Comparison of ENCODE assay signal across 22 cellular contexts in genomic region chr2:103823847-103824246, GRCh38.
A peak's percentile ranks its signal among the peaks of the same experiment; 100 is the strongest.
DNase-seq lines count a peak whose midpoint lies in the region; ATAC-seq and TF ChIP-seq lines count a peak whose summit lies in the region.
"Had no signal": no experiment of that assay in that cellular context is flagged by ENCODE, and none has a peak within 500 bp of the region (broad histone marks: within the 10 kb centered on the region; RNA-seq: fewer than 3 reads in every experiment).

No MANE protein-coding gene starts in this region.

- H3K27me3 ChIP-seq in RWPE2 (ENCODE audit: insufficient read depth, poor library complexity, severe bottlenecking) = no peaks in the 10 kb centered on the region
- H3K27me3 ChIP-seq: ascending aorta; BLaER1 treated with 17β-estradiol and CSF1 and Interleukin-3, amounts not matched to agents 10 nM and 100 nM; upper lobe of left lung had no signal

- ATAC-seq in RWPE2 (ENCODE audit: low read depth) (peak; percentile 70; the same call in 2 of the 3 replicates), mucosa of descending colon (peak; percentile 92), HG03432 (IDR thresholded peaks at IDR 0.05; ENCODE audit: unreplicated experiment) (no peak), SK-N-SH treated with all-trans-retinoic acid at 6 μM for 48 hours (no peak)
- ATAC-seq: activated CD8-positive, alpha-beta memory T cell treated with anti-CD3 and anti-CD28 coated beads, Interleukin-2, amount 10 ng/mL, durations not matched to agents 7 days and 5 days had no signal

- TF ChIP-seq CTCF in RWPE2 (IDR thresholded peaks at IDR 0.05; ENCODE audit: poor library complexity, severe bottlenecking) = no peak
- TF ChIP-seq CTCF in mucosa of descending colon (IDR thresholded peaks at IDR 0.05) = no peak

- peak overlapping the region; percentile 19 for H3K27ac ChIP-seq in RWPE2 (ENCODE audit: poor library complexity, severe bottlenecking)
- H3K27ac ChIP-seq: ascending aorta; BLaER1 treated with 17β-estradiol and CSF1 and Interleukin-3, amounts not matched to agents 10 nM and 100 nM; upper lobe of left lung had no signal

- DNase-seq in DMS79 treated with DMSO at 0.1 percent for 48 hours (lab: John Stamatoyannopoulos, UW) (peak; percentile 6), DMS79 (lab: John Stamatoyannopoulos, UW) (no peak), NCI-H2081 (lab: John Stamatoyannopoulos, UW) (peak; percentile 37 to 81), RWPE2 (ENCODE audit: low spot score) (no peak), mucosa of descending colon (peak in 1 of 3 donors; percentile 35), middle frontal gyrus (ENCODE audit: extremely low spot score, low spot score) (no peak)
- DNase-seq: 8988T; activated CD4-positive, CD25-positive, alpha-beta regulatory T cell treated with anti-CD3 and anti-CD28 coated beads, Interleukin-2, amount 50 U/mL, for 72 hours; activated CD8-positive, alpha-beta memory T cell treated with anti-CD3 and anti-CD28 coated beads, Interleukin-2, amount 10 ng/mL, durations not matched to agents 7 days and 5 days; activated gamma-delta T cell treated with Interleukin-2 at 50 U/mL for 16 hours; EL; foreskin melanocyte; nephron progenitor cell; NK-92 treated with Interleukin-12 subunit alpha and Interleukin-12 subunit beta, amount 100 ng/mL, for 24 hours; Right ventricle myocardium superior; stimulated activated naive CD4-positive, alpha-beta T cell; T-helper 9 cell; upper lobe of left lung had no signal

- H3K36me3 ChIP-seq in RWPE2 (ENCODE audit: low read depth) = no peaks in the 10 kb centered on the region
- no peaks in the 10 kb centered on the region for H3K36me3 ChIP-seq in mucosa of descending colon (ENCODE audit: low read depth)
- H3K36me3 ChIP-seq: ascending aorta; BLaER1 treated with 17β-estradiol and CSF1 and Interleukin-3, amounts not matched to agents 10 nM and 100 nM; upper lobe of left lung had no signal

- H3K9me3 ChIP-seq in RWPE2 (ENCODE audit: severe bottlenecking) (no peaks in the 10 kb centered on the region), mucosa of descending colon (no peaks in the 10 kb centered on the region)
- H3K9me3 ChIP-seq: ascending aorta; BLaER1 treated with 17β-estradiol and CSF1 and Interleukin-3, amounts not matched to agents 10 nM and 100 nM; upper lobe of left lung had no signal

- intact Hi-C loops in mucosa of descending colon (cut with DNase I, micrococcal nuclease) = no loop called here

- no peaks in the 10 kb centered on the region for H3K4me1 ChIP-seq in RWPE2 (ENCODE audit: insufficient read depth, poor library complexity, severe bottlenecking)
- no peaks in the 10 kb centered on the region for H3K4me1 ChIP-seq in mucosa of descending colon (ENCODE audit: low read depth)
- H3K4me1 ChIP-seq: ascending aorta; BLaER1 treated with 17β-estradiol and CSF1 and Interleukin-3, amounts not matched to agents 10 nM and 100 nM; upper lobe of left lung had no signal

- H3K4me3 ChIP-seq in RWPE2 (ENCODE audit: severe bottlenecking) (no peak overlapping the region), mucosa of descending colon (no peak overlapping the region)
- H3K4me3 ChIP-seq: ascending aorta; BLaER1 treated with 17β-estradiol and CSF1 and Interleukin-3, amounts not matched to agents 10 nM and 100 nM; upper lobe of left lung had no signal

TF ChIP-seq in SK-N-SH treated with all-trans-retinoic acid at 6 μM for 48 hours, 23 proteins besides CTCF, POLR2A, EP300 and RAD21:
- no peak for TF ChIP-seq RARB (CRISPR knock-in tag; IDR thresholded peaks at IDR 0.05)
- TF ChIP-seq ZNF8 (CRISPR knock-in tag; IDR thresholded peaks at IDR 0.05) = no peak
- TF ChIP-seq, protein P1, sequence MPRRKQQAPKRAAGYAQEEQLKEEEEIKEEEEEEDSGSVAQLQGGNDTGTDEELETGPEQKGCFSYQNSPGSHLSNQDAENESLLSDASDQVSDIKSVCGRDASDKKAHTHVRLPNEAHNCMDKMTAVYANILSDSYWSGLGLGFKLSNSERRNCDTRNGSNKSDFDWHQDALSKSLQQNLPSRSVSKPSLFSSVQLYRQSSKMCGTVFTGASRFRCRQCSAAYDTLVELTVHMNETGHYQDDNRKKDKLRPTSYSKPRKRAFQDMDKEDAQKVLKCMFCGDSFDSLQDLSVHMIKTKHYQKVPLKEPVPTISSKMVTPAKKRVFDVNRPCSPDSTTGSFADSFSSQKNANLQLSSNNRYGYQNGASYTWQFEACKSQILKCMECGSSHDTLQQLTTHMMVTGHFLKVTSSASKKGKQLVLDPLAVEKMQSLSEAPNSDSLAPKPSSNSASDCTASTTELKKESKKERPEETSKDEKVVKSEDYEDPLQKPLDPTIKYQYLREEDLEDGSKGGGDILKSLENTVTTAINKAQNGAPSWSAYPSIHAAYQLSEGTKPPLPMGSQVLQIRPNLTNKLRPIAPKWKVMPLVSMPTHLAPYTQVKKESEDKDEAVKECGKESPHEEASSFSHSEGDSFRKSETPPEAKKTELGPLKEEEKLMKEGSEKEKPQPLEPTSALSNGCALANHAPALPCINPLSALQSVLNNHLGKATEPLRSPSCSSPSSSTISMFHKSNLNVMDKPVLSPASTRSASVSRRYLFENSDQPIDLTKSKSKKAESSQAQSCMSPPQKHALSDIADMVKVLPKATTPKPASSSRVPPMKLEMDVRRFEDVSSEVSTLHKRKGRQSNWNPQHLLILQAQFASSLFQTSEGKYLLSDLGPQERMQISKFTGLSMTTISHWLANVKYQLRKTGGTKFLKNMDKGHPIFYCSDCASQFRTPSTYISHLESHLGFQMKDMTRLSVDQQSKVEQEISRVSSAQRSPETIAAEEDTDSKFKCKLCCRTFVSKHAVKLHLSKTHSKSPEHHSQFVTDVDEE (CRISPR knock-in tag; IDR thresholded peaks at IDR 0.05) = no peak
- TF ChIP-seq ZNF70 (CRISPR knock-in tag; IDR thresholded peaks at IDR 0.05) = no peak
- TF ChIP-seq ZC3H10 (CRISPR knock-in tag; IDR thresholded peaks at IDR 0.05) = no peak
- TF ChIP-seq ARNTL (CRISPR knock-in tag; IDR thresholded peaks at IDR 0.05; ENCODE audit: borderline replicate concordance, low read depth) = no peak
- no peak for TF ChIP-seq SNAI2 (CRISPR knock-in tag; IDR thresholded peaks at IDR 0.05)
- TF ChIP-seq, protein P2, sequence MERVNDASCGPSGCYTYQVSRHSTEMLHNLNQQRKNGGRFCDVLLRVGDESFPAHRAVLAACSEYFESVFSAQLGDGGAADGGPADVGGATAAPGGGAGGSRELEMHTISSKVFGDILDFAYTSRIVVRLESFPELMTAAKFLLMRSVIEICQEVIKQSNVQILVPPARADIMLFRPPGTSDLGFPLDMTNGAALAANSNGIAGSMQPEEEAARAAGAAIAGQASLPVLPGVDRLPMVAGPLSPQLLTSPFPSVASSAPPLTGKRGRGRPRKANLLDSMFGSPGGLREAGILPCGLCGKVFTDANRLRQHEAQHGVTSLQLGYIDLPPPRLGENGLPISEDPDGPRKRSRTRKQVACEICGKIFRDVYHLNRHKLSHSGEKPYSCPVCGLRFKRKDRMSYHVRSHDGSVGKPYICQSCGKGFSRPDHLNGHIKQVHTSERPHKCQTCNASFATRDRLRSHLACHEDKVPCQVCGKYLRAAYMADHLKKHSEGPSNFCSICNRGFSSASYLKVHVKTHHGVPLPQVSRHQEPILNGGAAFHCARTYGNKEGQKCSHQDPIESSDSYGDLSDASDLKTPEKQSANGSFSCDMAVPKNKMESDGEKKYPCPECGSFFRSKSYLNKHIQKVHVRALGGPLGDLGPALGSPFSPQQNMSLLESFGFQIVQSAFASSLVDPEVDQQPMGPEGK (CRISPR knock-in tag; IDR thresholded peaks at IDR 0.05; ENCODE audit: borderline replicate concordance) = no peak
- TF ChIP-seq, protein P3, sequence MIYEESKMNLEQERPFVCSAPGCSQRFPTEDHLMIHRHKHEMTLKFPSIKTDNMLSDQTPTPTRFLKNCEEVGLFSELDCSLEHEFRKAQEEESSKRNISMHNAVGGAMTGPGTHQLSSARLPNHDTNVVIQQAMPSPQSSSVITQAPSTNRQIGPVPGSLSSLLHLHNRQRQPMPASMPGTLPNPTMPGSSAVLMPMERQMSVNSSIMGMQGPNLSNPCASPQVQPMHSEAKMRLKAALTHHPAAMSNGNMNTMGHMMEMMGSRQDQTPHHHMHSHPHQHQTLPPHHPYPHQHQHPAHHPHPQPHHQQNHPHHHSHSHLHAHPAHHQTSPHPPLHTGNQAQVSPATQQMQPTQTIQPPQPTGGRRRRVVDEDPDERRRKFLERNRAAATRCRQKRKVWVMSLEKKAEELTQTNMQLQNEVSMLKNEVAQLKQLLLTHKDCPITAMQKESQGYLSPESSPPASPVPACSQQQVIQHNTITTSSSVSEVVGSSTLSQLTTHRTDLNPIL (CRISPR knock-in tag; IDR thresholded peaks at IDR 0.05; ENCODE audit: low read depth) = no peak
- TF ChIP-seq CSDC2 (CRISPR knock-in tag; IDR thresholded peaks at IDR 0.05) = no peak
- TF ChIP-seq, protein P4, sequence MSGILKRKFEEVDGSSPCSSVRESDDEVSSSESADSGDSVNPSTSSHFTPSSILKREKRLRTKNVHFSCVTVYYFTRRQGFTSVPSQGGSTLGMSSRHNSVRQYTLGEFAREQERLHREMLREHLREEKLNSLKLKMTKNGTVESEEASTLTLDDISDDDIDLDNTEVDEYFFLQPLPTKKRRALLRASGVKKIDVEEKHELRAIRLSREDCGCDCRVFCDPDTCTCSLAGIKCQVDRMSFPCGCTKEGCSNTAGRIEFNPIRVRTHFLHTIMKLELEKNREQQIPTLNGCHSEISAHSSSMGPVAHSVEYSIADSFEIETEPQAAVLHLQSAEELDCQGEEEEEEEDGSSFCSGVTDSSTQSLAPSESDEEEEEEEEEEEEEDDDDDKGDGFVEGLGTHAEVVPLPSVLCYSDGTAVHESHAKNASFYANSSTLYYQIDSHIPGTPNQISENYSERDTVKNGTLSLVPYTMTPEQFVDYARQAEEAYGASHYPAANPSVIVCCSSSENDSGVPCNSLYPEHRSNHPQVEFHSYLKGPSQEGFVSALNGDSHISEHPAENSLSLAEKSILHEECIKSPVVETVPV (CRISPR knock-in tag; IDR thresholded peaks at IDR 0.05) = no peak
- TF ChIP-seq ISL1 (CRISPR knock-in tag; IDR thresholded peaks at IDR 0.05) = no peak
- no peak for TF ChIP-seq BACH2 (CRISPR knock-in tag; IDR thresholded peaks at IDR 0.05; ENCODE audit: borderline replicate concordance)

Comparison
In these comparisons a context has a peak if more than half of its experiments do, and no peak if none do; other contexts are left out.
1. DNase-seq: peak in DMS79 treated with DMSO at 0.1 percent for 48 hours (single experiment) and NCI-H2081 (2 of 2); none in DMS79 (single experiment), RWPE2 (single experiment) and middle frontal gyrus (single experiment).
2. ATAC-seq: peak in RWPE2 (single experiment) and mucosa of descending colon (single experiment); none in HG03432 (single experiment) and SK-N-SH treated with all-trans-retinoic acid at 6 μM for 48 hours (single experiment).